In the genomic region with DNA sequence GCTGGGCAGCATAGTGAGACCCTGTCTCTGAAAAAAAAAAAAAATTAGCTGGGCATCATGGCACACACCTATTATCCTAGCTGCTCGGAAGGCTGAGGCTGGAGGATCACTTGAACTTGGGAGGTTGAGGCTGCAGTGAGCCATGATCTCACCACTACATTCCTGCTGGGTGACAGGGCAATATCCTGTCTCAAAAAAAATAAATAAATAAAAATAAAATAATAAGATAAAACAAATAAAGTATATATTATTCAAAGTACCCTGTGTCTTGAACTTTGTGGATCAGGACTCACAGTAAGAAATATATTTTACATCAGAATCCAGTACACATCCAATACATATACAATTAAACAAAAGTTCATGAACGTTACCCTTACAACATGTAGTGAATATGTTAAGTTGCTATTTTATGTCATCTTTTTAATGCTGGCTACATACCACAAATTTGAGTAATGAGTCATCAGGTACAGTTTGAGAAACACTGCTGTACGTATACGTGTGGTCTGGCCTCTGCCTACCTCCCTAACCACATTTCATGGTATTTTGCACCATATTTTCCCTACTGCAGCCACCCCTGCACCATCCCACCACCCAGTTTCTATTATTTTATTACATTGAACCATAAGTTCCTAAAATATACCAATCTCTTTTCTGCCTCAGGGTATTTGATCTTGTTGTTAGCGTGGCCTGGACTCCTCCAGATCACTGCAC, we compare ENCODE assay signal across 10 cellular contexts. TPM values are rescaled to one million over a fixed set of nuclear protein-coding genes. Genes with fewer than 3 reads are reported as not detected.
DNase-seq lines count a peak whose midpoint lies in the region; ATAC-seq lines count a peak whose summit lies in the region.
"Had no signal": no experiment of that assay in that cellular context is flagged by ENCODE, and none has a peak within 500 bp of the region (broad histone marks: within the 10 kb centered on the region; RNA-seq: fewer than 3 reads in every experiment).

No MANE protein-coding gene starts in this region.

- H3K79me1 ChIP-seq in trophoblast cell (ENCODE audit: low read length): peaks cover 1% of the 10 kb centered on the region

- peak; percentile 21 for ATAC-seq in HG03045 (IDR thresholded peaks at IDR 0.05; ENCODE audit: unreplicated experiment)
- no peak for ATAC-seq in GM21717 (IDR thresholded peaks at IDR 0.05; ENCODE audit: unreplicated experiment)

- no peaks in the 10 kb centered on the region for H3K9me3 ChIP-seq in trophoblast cell (ENCODE audit: insufficient read depth, low read depth, low read length)

- H3K4ac ChIP-seq in trophoblast cell (ENCODE audit: low read depth, low read length): no peak overlapping the region

- no peaks in the 10 kb centered on the region for H3K79me2 ChIP-seq in trophoblast cell (ENCODE audit: control insufficient read depth, insufficient read depth, low read length, poor library complexity)

- no peak overlapping the region for H3K14ac ChIP-seq in trophoblast cell (ENCODE audit: low read length)

- no peak overlapping the region for H3K4me2 ChIP-seq in trophoblast cell (ENCODE audit: low read length)

- no peak overlapping the region for H3K18ac ChIP-seq in trophoblast cell (ENCODE audit: low read length)

- no peak overlapping the region for H2BK120ac ChIP-seq in trophoblast cell (ENCODE audit: insufficient read depth, low read length, poor library complexity)

- peak; percentile 15 for DNase-seq in NK-92 treated with Interleukin-12 subunit alpha and Interleukin-12 subunit beta, amount 100 ng/mL, for 24 hours (lab: John Stamatoyannopoulos, UW)
- DNase-seq in NK-92 (lab: John Stamatoyannopoulos, UW; ENCODE audit: unreplicated experiment): no peak
- peak; percentile 40 to 51 for DNase-seq in activated T-cell treated with anti-CD3 and anti-CD28 coated beads, Interleukin-2, amount 50 U/mL, for 48 hours
- DNase-seq in trophoblast cell: peak; percentile 31 to 88
- no peak for DNase-seq in head of caudate nucleus
- DNase-seq in NCI-H82 treated with DMSO at 0.1 percent for 48 hours (lab: John Stamatoyannopoulos, UW; ENCODE audit: unreplicated experiment): no peak

- H2BK5ac ChIP-seq in trophoblast cell (ENCODE audit: low read depth, low read length, poor library complexity): no peak overlapping the region

- no peak overlapping the region for H2BK12ac ChIP-seq in trophoblast cell (ENCODE audit: low read length)

- no peak overlapping the region for H4K12ac ChIP-seq in trophoblast cell (ENCODE audit: low read depth, low read length)

- H3K36me3 ChIP-seq in trophoblast cell (ENCODE audit: control insufficient read depth in 1 of 2, insufficient read depth in 2 of 2, low read length in 2 of 2): no peaks in the 10 kb centered on the region

- no peaks in the 10 kb centered on the region for H3K27me3 ChIP-seq in trophoblast cell (ENCODE audit: insufficient read depth, low read length)

- WGBS in trophoblast cell (ENCODE audit: extremely low coverage, insufficient coverage, insufficient read length): no CpG with 5 or more reads among the region's 5 CpGs

- H3K23ac ChIP-seq in trophoblast cell (ENCODE audit: low read length): no peak overlapping the region

- H4K8ac ChIP-seq in trophoblast cell (ENCODE audit: low read depth, low read length): no peak overlapping the region

- H3K27ac ChIP-seq in trophoblast cell (ENCODE audit: low read depth, low read length): no peak overlapping the region
- H3K27ac ChIP-seq: 22Rv1, SK-N-MC had no signal

- intact Hi-C loops in head of caudate nucleus (cut with DNase I): no loop called here

- no peak overlapping the region for H3K9ac ChIP-seq in trophoblast cell (ENCODE audit: low read length)

- H2AK5ac ChIP-seq in trophoblast cell (ENCODE audit: low read length): no peak overlapping the region

- H3K4me3 ChIP-seq in trophoblast cell (ENCODE audit: low read depth, low read length): no peak overlapping the region
- H3K4me3 ChIP-seq: SK-N-MC had no signal

- H4K91ac ChIP-seq in trophoblast cell (ENCODE audit: low read depth, low read length): no peak overlapping the region

- H3K4me1 ChIP-seq in trophoblast cell (ENCODE audit: control insufficient read depth in 1 of 2, insufficient read depth in 2 of 2, low read length in 2 of 2): peaks cover 2 to 4% of the 10 kb centered on the region in 2 experiments

- H2AFZ ChIP-seq in trophoblast cell (ENCODE audit: insufficient read depth, low read length, poor library complexity): no peak overlapping the region

RNA-seq across cellular contexts. Expression of a gene that starts 4.4 kb away (rescaled TPM):
- polyA plus RNA-seq in trophoblast cell (2013): 27.1 and 30.6 TPM in 2 replicates

RNA-seq across cellular contexts. Expression of a gene that starts 4.8 kb away (rescaled TPM):
- 13.2 TPM in 2 replicates for polyA plus RNA-seq in trophoblast cell (2013)

Comparison
In these comparisons a context has a peak if more than half of its experiments do, and no peak if none do; other contexts are left out.
1. DNase-seq: peak in NK-92 treated with Interleukin-12 subunit alpha and Interleukin-12 subunit beta, amount 100 ng/mL, for 24 hours (single experiment), activated T-cell treated with anti-CD3 and anti-CD28 coated beads, Interleukin-2, amount 50 U/mL, for 48 hours (2 of 2) and trophoblast cell (2 of 2); none in NK-92 (single experiment), head of caudate nucleus (0 of 42) and NCI-H82 treated with DMSO at 0.1 percent for 48 hours (single experiment).